In genomic region chr19:45524575-45525129, GRCh38 we compare ENCODE assay signal across 1 cellular context.
A peak's percentile ranks its signal among the peaks of the same experiment; 100 is the strongest.
TF ChIP-seq lines count a peak whose summit lies in the region.

No MANE protein-coding gene starts in this region.

TF ChIP-seq in K562, 482 proteins besides CTCF, POLR2A, EP300 and RAD21:
- TF ChIP-seq ZEB2 (IDR thresholded peaks at IDR 0.05) (no peak), POLR2G (IDR thresholded peaks at IDR 0.05; ENCODE audit: low read depth, low read length) (0 out of 2 replicates have a peak, but pooled peaks have one; percentile 2), KLF10 (CRISPR knock-in tag; IDR thresholded peaks at IDR 0.05) (no peak), KDM1A (IDR thresholded peaks at IDR 0.05) (peak; percentile 80 to 85; a peak in 3 of 4 replicates), MLLT1 (IDR thresholded peaks at IDR 0.05) (0 out of 4 replicates have a peak, but pooled peaks of 1 of the 2 experiments have one; percentile 34), THAP7 (CRISPR knock-in tag; IDR thresholded peaks at IDR 0.05) (no peak), ZBTB17 (CRISPR knock-in tag; IDR thresholded peaks at IDR 0.05) (peak; percentile 78), RCOR1 (IDR thresholded peaks at IDR 0.05; ENCODE audit: borderline replicate concordance in 1 of 2, low read depth in 2 of 2, low read length in 2 of 2) (peak in 1 of 2 experiments; percentile 24; a peak in 1 of 4 replicates)
TF ChIP-seq in K562: peak in this region for 5.
